Comparison of ENCODE assay signal across 17 cellular contexts in genomic region chr12:22230280-22230794, GRCh38.
A peak's percentile ranks its signal among the peaks of the same experiment; 100 is the strongest.
DNase-seq lines count a peak whose midpoint lies in the region; ATAC-seq and TF ChIP-seq lines count a peak whose summit lies in the region.
"Had no signal": no experiment of that assay in that cellular context is flagged by ENCODE, and none has a peak within 500 bp of the region (broad histone marks: within the 10 kb centered on the region; RNA-seq: fewer than 3 reads in every experiment).

No MANE protein-coding gene starts in this region.

- TF ChIP-seq CTCF in astrocyte of the cerebellum (IDR thresholded peaks at IDR 0.05; ENCODE audit: low read depth, low read length, missing control alignments) (no peak), smooth muscle cell (IDR thresholded peaks at IDR 0.05; ENCODE audit: borderline replicate concordance, insufficient read depth, poor library complexity, severe bottlenecking) (no peak), GM13976 (IDR thresholded peaks at IDR 0.05; ENCODE audit: borderline replicate concordance, control extremely low read depth, extremely low read depth, insufficient read depth, missing control alignments) (no peak), WTC11 (IDR thresholded peaks at IDR 0.05) (no peak)

- H3K36me3 ChIP-seq in GM23248 (ENCODE audit: low read depth) (no peaks in the 10 kb centered on the region), smooth muscle cell (ENCODE audit: low read depth) (no peaks in the 10 kb centered on the region)
- H3K36me3 ChIP-seq: neural progenitor cell had no signal

- ATAC-seq in WTC11, result no peak

- no peak overlapping the region for H3K9ac ChIP-seq in GM23248
- H3K9ac ChIP-seq in smooth muscle cell (ENCODE audit: low read depth), result peak overlapping the region; percentile 13
- H3K9ac ChIP-seq: neural progenitor cell had no signal

- no peak overlapping the region for H3K27ac Mint-ChIP-seq in activated T-helper 1 cell treated with anti-CD3 and anti-CD28 coated beads, Interleukin-12 subunit alpha, Interleukin-12 subunit beta, Interleukin-2, Interleukin-4 antibody, amounts not matched to agents 30 ng/mL and 10 ng/mL and 1 ng/mL, durations not matched to agents 14 hours and 24 hours and 36 hours
- no peak overlapping the region for H3K27ac Mint-ChIP-seq in WTC11
- H3K27ac Mint-ChIP-seq: activated T-helper 2 cell treated with anti-CD3 and anti-CD28 coated beads, Interferon-gamma antibody, Interleukin-2, Interleukin-4, amounts not matched to agents 10 μg/mL and 5 μg/mL and 100 μg/mL, durations not matched to agents 14 hours and 24 hours and 36 hours; HFFc6; memory B cell; neural progenitor cell had no signal

- H3K4me1 Mint-ChIP-seq in activated T-helper 1 cell treated with anti-CD3 and anti-CD28 coated beads, Interleukin-12 subunit alpha, Interleukin-12 subunit beta, Interleukin-2, Interleukin-4 antibody, amounts not matched to agents 30 ng/mL and 10 ng/mL and 1 ng/mL, durations not matched to agents 14 hours and 24 hours and 36 hours (ENCODE audit: low read depth), result no peaks in the 10 kb centered on the region
- H3K4me1 Mint-ChIP-seq in WTC11, result peaks cover 20% of the 10 kb centered on the region
- H3K4me1 Mint-ChIP-seq: memory B cell had no signal

- H4K20me1 ChIP-seq in GM23248 (ENCODE audit: insufficient read depth), result no peaks in the 10 kb centered on the region
- H4K20me1 ChIP-seq in smooth muscle cell (ENCODE audit: low read depth), result no peaks in the 10 kb centered on the region

- no peaks in the 10 kb centered on the region for H3K9me2 ChIP-seq in GM23248 (ENCODE audit: insufficient read depth)

- H3K27ac ChIP-seq in GM23248, result no peak overlapping the region
- peak overlapping the region; percentile 76 for H3K27ac ChIP-seq in smooth muscle cell (ENCODE audit: low read depth)
- H3K27ac ChIP-seq: neural progenitor cell had no signal

- intact Hi-C loops in activated T-helper 1 cell treated with anti-CD3 and anti-CD28 coated beads, Interleukin-12 subunit alpha, Interleukin-12 subunit beta, Interleukin-2, Interleukin-4 antibody, amounts not matched to agents 30 ng/mL and 10 ng/mL and 1 ng/mL, durations not matched to agents 14 hours and 24 hours and 36 hours (cut with micrococcal nuclease), result no loop called here

- no peak overlapping the region for H3K4me3 Mint-ChIP-seq in activated T-helper 1 cell treated with anti-CD3 and anti-CD28 coated beads, Interleukin-12 subunit alpha, Interleukin-12 subunit beta, Interleukin-2, Interleukin-4 antibody, amounts not matched to agents 30 ng/mL and 10 ng/mL and 1 ng/mL, durations not matched to agents 14 hours and 24 hours and 36 hours
- no peak overlapping the region for H3K4me3 Mint-ChIP-seq in WTC11
- H3K4me3 Mint-ChIP-seq: CD4-positive, alpha-beta memory T cell; HFFc6; memory B cell; neural progenitor cell had no signal

- in situ Hi-C loops in GM23248 (cut with MboI), result no loop called here
- in situ Hi-C loops in astrocyte of the cerebellum (cut with HindIII; ENCODE audit: low sequenced_read_pairs), result no loop called here
- in situ Hi-C loops in GM13976 (cut with MboI; ENCODE audit: low sequenced_read_pairs, unreplicated experiment), result no loop called here

- CTCF ChIA-PET in WTC11 (lab: Charles Lee), result interaction anchor here (0.6 to 2.1 kb wide), 3 partner anchors 105 to 532 kb away, joined by 3 to 22 read pairs (median 4); no protein-coding TSS in a partner anchor

- no peaks in the 10 kb centered on the region for H3K9me3 Mint-ChIP-seq in activated T-helper 1 cell treated with anti-CD3 and anti-CD28 coated beads, Interleukin-12 subunit alpha, Interleukin-12 subunit beta, Interleukin-2, Interleukin-4 antibody, amounts not matched to agents 30 ng/mL and 10 ng/mL and 1 ng/mL, durations not matched to agents 14 hours and 24 hours and 36 hours
- no peaks in the 10 kb centered on the region for H3K9me3 Mint-ChIP-seq in WTC11
- H3K9me3 Mint-ChIP-seq: activated T-helper 2 cell treated with anti-CD3 and anti-CD28 coated beads, Interferon-gamma antibody, Interleukin-2, Interleukin-4, amounts not matched to agents 10 μg/mL and 5 μg/mL and 100 μg/mL, durations not matched to agents 14 hours and 24 hours and 36 hours; CD4-positive, alpha-beta memory T cell; neural progenitor cell had no signal

- no peak overlapping the region for H3K4me2 ChIP-seq in GM23248 (ENCODE audit: unreplicated experiment)
- H3K4me2 ChIP-seq in smooth muscle cell, result peak overlapping the region; percentile 60
- H3K4me2 ChIP-seq: neural progenitor cell had no signal

- POLR2A ChIA-PET in WTC11 (lab: Charles Lee), result no interaction called here

- H3K4me1 ChIP-seq in GM23248 (ENCODE audit: insufficient read depth) (peaks cover 14% of the 10 kb centered on the region), smooth muscle cell (ENCODE audit: low read depth) (no peaks in the 10 kb centered on the region)
- H3K4me1 ChIP-seq: neural progenitor cell had no signal

- no peaks in the 10 kb centered on the region for H3K36me3 Mint-ChIP-seq in activated T-helper 1 cell treated with anti-CD3 and anti-CD28 coated beads, Interleukin-12 subunit alpha, Interleukin-12 subunit beta, Interleukin-2, Interleukin-4 antibody, amounts not matched to agents 30 ng/mL and 10 ng/mL and 1 ng/mL, durations not matched to agents 14 hours and 24 hours and 36 hours (ENCODE audit: low read depth)
- H3K36me3 Mint-ChIP-seq in WTC11, result no peaks in the 10 kb centered on the region
- H3K36me3 Mint-ChIP-seq: memory B cell, neural progenitor cell had no signal

- H3K27me3 Mint-ChIP-seq in activated T-helper 1 cell treated with anti-CD3 and anti-CD28 coated beads, Interleukin-12 subunit alpha, Interleukin-12 subunit beta, Interleukin-2, Interleukin-4 antibody, amounts not matched to agents 30 ng/mL and 10 ng/mL and 1 ng/mL, durations not matched to agents 14 hours and 24 hours and 36 hours (ENCODE audit: insufficient read depth), result peaks cover 1% of the 10 kb centered on the region
- H3K27me3 Mint-ChIP-seq in WTC11 (ENCODE audit: low read depth), result no peaks in the 10 kb centered on the region
- H3K27me3 Mint-ChIP-seq: CD4-positive, alpha-beta memory T cell had no signal

- no peak overlapping the region for H2AFZ ChIP-seq in GM23248
- H2AFZ ChIP-seq in smooth muscle cell (ENCODE audit: low read depth), result no peak overlapping the region
- H2AFZ ChIP-seq: neural progenitor cell had no signal

- H3F3A ChIP-seq in GM23248 (ENCODE audit: insufficient read depth), result peaks cover 12% of the 10 kb centered on the region
- peaks cover 17% of the 10 kb centered on the region for H3F3A ChIP-seq in smooth muscle cell (ENCODE audit: low read depth)

- DNase-seq in GM23248 (peak; percentile 10), astrocyte of the cerebellum (ENCODE audit: low read depth) (peak; percentile 11), glomerular visceral epithelial cell (ENCODE audit: extremely low spot score) (peak; percentile 3), smooth muscle cell (lab: John Stamatoyannopoulos, UW; ENCODE audit: unreplicated experiment) (no peak), GM13976 (ENCODE audit: low spot score) (no peak), WTC11 (ENCODE audit: low spot score) (no peak)
- DNase-seq in activated T-helper 1 cell treated with anti-CD3 and anti-CD28 coated beads, Interleukin-12 subunit alpha, Interleukin-12 subunit beta, Interleukin-2, Interleukin-4 antibody, amounts not matched to agents 30 ng/mL and 10 ng/mL and 1 ng/mL, durations not matched to agents 14 hours and 24 hours and 36 hours (ENCODE audit: low spot score), result no peak
- DNase-seq: CD4-positive, alpha-beta memory T cell; dermis blood vessel endothelial cell; HFFc6; KBM-7; NCI-H1417 treated with DMSO at 0.1 percent for 48 hours; NCI-H345; stimulated activated CD4-positive, alpha-beta T cell treated with anti-CD3 and anti-CD28 coated beads, Interleukin-2, amount 100 ng/mL, for 48 hours had no signal

- H3K79me2 ChIP-seq in GM23248 (ENCODE audit: insufficient read depth) (no peaks in the 10 kb centered on the region), smooth muscle cell (ENCODE audit: low read depth) (no peaks in the 10 kb centered on the region)

- 79 to 82% methylated on average over 2 of the region's 2 CpGs for WGBS in GM23248 (ENCODE audit: low coverage in 1 of 2, low lambda C conversion rate in 2 of 2, missing lambda C conversion rate in 2 of 2), 2 experiments
- WGBS in smooth muscle cell (ENCODE audit: low lambda C conversion rate), result 28% methylated on average over 2 of the region's 2 CpGs

- H3K9me3 ChIP-seq in GM23248 (ENCODE audit: low read depth) (no peaks in the 10 kb centered on the region), smooth muscle cell (replicated peaks; ENCODE audit: low read depth) (no peaks in the 10 kb centered on the region)

- no peaks in the 10 kb centered on the region for H3K27me3 ChIP-seq in GM23248 (replicated peaks; ENCODE audit: insufficient read depth)
- H3K27me3 ChIP-seq in smooth muscle cell (ENCODE audit: low read depth), result no peaks in the 10 kb centered on the region
- H3K27me3 ChIP-seq: neural progenitor cell had no signal

- no peak overlapping the region for H3K4me3 ChIP-seq in GM23248
- H3K4me3 ChIP-seq in astrocyte of the cerebellum (ENCODE audit: low read depth, low read length), result no peak overlapping the region
- no peak overlapping the region for H3K4me3 ChIP-seq in smooth muscle cell
- H3K4me3 ChIP-seq: neural progenitor cell had no signal

TF ChIP-seq in WTC11, 78 proteins besides CTCF, POLR2A, EP300 and RAD21 (continues in another document):
- TF ChIP-seq SMAD4 (CRISPR knock-in tag; IDR thresholded peaks at IDR 0.05) (no peak), HMGA2 (CRISPR knock-in tag; IDR thresholded peaks at IDR 0.05) (no peak), ZBTB43 (CRISPR knock-in tag; IDR thresholded peaks at IDR 0.05) (no peak), ZNF219 (CRISPR knock-in tag; IDR thresholded peaks at IDR 0.05; ENCODE audit: borderline replicate concordance) (no peak), NR1H2 (CRISPR knock-in tag; IDR thresholded peaks at IDR 0.05) (no peak), GABPB1 (CRISPR knock-in tag; IDR thresholded peaks at IDR 0.05) (no peak), TEAD1 (CRISPR knock-in tag; IDR thresholded peaks at IDR 0.05) (no peak), CBFB (CRISPR knock-in tag; IDR thresholded peaks at IDR 0.05; ENCODE audit: low read depth) (no peak)

Comparison
In these comparisons a context has a peak if more than half of its experiments do, and no peak if none do; other contexts are left out.
1. DNase-seq: peak in GM23248 (single experiment), astrocyte of the cerebellum (single experiment) and glomerular visceral epithelial cell (single experiment); none in smooth muscle cell (single experiment), activated T-helper 1 cell treated with anti-CD3 and anti-CD28 coated beads, Interleukin-12 subunit alpha, Interleukin-12 subunit beta, Interleukin-2, Interleukin-4 antibody, amounts not matched to agents 30 ng/mL and 10 ng/mL and 1 ng/mL, durations not matched to agents 14 hours and 24 hours and 36 hours (single experiment), GM13976 (single experiment) and WTC11 (single experiment).